In the genomic region with DNA sequence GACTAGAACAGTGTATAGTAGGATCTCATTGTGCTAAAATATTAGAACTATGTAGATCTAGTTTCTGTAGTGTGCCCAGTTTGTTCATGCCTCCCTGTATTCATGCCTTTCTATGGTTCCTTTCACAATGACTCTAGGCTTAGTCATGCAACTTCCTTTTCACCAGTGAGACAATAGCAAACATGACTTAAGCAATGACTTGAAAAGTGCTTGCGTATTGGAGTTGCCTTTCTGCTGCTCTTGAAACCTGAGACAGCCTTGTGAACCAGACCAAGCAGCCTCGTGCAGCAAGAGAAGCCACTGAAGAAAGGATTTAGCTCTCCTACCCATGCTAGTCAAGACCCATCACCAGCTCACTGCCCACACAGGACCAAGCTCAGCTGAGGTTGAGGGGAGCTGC, we compare ENCODE assay signal across 9 cellular contexts.
A peak's percentile ranks its signal among the peaks of the same experiment; 100 is the strongest.
DNase-seq lines count a peak whose midpoint lies in the region; ATAC-seq and TF ChIP-seq lines count a peak whose summit lies in the region.
"Had no signal": no experiment of that assay in that cellular context is flagged by ENCODE, and none has a peak within 500 bp of the region (broad histone marks: within the 10 kb centered on the region; RNA-seq: fewer than 3 reads in every experiment).

No MANE protein-coding gene starts in this region.

- ATAC-seq in GM21529 (IDR thresholded peaks at IDR 0.05; ENCODE audit: unreplicated experiment): peak; percentile 78

- in situ Hi-C loops in KBM-7 (cut with MboI; ENCODE audit: low pct_unique_long_range_greater_than_20kb, low sequenced_read_pairs): no loop called here

- TF ChIP-seq CTCF in epithelial cell of proximal tubule (conservative IDR thresholded peaks at IDR 0.05; ENCODE audit: low read depth, low read length): no peak

- DNase-seq in AG08395 (ENCODE audit: low spot score): peak; percentile 92
- peak; percentile 95 for DNase-seq in LHCN-M2 (ENCODE audit: low read depth)
- peak; percentile 95 for DNase-seq in epithelial cell of proximal tubule (ENCODE audit: low read depth)
- no peak for DNase-seq in hypothalamus (lab: John Stamatoyannopoulos, UW)
- DNase-seq in GM19238 (ENCODE audit: insufficient read length, low spot score): no peak
- DNase-seq in NCI-H2171 (lab: John Stamatoyannopoulos, UW): no peak
- DNase-seq in KBM-7: no peak
- DNase-seq: DND-41 had no signal

- no peak overlapping the region for H3K4me3 ChIP-seq in epithelial cell of proximal tubule (ENCODE audit: low read depth, low read length)

Comparison
In these comparisons a context has a peak if more than half of its experiments do, and no peak if none do; other contexts are left out.
1. DNase-seq: peak in AG08395 (single experiment), LHCN-M2 (single experiment) and epithelial cell of proximal tubule (single experiment); none in hypothalamus (0 of 51), GM19238 (single experiment), NCI-H2171 (single experiment) and KBM-7 (single experiment).